Comparison of ENCODE assay signal across 8 cellular contexts in the genomic region with DNA sequence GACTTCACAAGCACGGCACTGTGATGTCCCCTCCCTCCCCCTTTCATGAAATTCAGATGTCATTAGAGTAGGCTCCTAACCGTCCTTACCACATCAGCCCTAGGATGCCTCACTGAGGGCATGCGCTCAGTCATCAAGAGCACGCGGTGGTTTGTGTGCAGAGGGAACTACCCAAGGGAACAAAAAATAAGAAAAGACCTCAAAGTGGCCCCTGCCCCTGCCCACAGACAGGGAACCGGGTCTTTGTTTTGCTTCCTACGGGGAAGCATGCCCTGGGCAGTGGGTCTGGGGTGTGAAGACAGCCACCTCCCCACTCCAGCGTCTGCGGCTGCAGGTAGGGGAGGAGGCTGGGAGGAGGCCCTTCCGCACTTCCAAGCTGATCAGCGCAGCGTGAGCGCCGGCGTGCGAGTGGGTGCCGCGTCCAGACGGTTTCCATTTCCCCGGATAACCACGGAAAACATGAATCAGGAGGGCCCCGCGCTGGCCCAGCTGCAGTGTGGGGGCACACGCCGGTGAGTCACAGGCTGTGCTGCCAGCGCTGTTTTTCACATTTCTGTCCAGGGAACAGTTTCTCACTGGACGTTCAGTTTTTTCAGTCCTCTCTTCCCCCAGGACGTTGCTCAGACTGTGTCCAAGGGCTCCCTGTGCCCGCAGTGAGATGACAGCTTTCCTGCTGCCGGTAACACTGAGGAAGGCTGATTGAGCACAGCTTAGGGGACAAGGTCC.
A peak's percentile ranks its signal among the peaks of the same experiment; 100 is the strongest.
DNase-seq lines count a peak whose midpoint lies in the region; ATAC-seq and TF ChIP-seq lines count a peak whose summit lies in the region.

No MANE protein-coding gene starts in this region.

- DNase-seq in AG04450 (ENCODE audit: low read depth, low spot score) (peak; percentile 60), RPMI7951 (ENCODE audit: low read depth) (peak; percentile 98), epithelial cell of proximal tubule (ENCODE audit: low read depth) (no peak), skeletal muscle cell (ENCODE audit: low read depth) (peak; percentile 86), NCI-H1417 (lab: John Stamatoyannopoulos, UW) (no peak), OCI-M2 (lab: John Stamatoyannopoulos, UW; ENCODE audit: unreplicated experiment) (no peak)

- CTCF ChIA-PET in AG04450 (lab: Charles Lee) = interaction anchor here (1.0 to 2.1 kb wide), 4 partner anchors 9 to 295 kb away, joined by 3 to 7 read pairs (median 3); no protein-coding TSS in a partner anchor

- no peaks in the 10 kb centered on the region for H3K27me3 ChIP-seq in AG04450 (ENCODE audit: control insufficient read depth, insufficient read depth, low read length)

- no peak overlapping the region for H3K4me3 ChIP-seq in AG04450 (ENCODE audit: low read depth, low read length)
- peak overlapping the region; percentile 23 for H3K4me3 ChIP-seq in epithelial cell of proximal tubule (ENCODE audit: low read depth, low read length)
- H3K4me3 ChIP-seq in skeletal muscle cell (ENCODE audit: low read depth, low read length) = no peak overlapping the region

- POLR2A ChIA-PET in AG04450 (lab: Yijun Ruan, JAX) = interaction anchor here (0.6 to 0.7 kb wide), 3 partner anchors 144 to 258 kb away, joined by 3 read pairs; no protein-coding TSS in a partner anchor

- TF ChIP-seq CTCF in AG04450 (IDR thresholded peaks at IDR 0.05; ENCODE audit: low read depth, low read length) (no peak), epithelial cell of proximal tubule (conservative IDR thresholded peaks at IDR 0.05; ENCODE audit: low read depth, low read length) (no peak)

- H3K27ac ChIP-seq in AG04450 (ENCODE audit: low read depth, low read length) = peak overlapping the region; percentile 91

- no peak for ATAC-seq in GM21360 (IDR thresholded peaks at IDR 0.05; ENCODE audit: unreplicated experiment)
- no peak for ATAC-seq in GM19351 (IDR thresholded peaks at IDR 0.05; ENCODE audit: unreplicated experiment)

- peaks cover 8% of the 10 kb centered on the region for H3K9me3 ChIP-seq in AG04450 (ENCODE audit: control insufficient read depth, insufficient read depth, low read length)

Comparison
In these comparisons a context has a peak if more than half of its experiments do, and no peak if none do; other contexts are left out.
1. DNase-seq: peak in AG04450 (single experiment), RPMI7951 (single experiment) and skeletal muscle cell (single experiment); none in epithelial cell of proximal tubule (single experiment), NCI-H1417 (0 of 3) and OCI-M2 (single experiment).